Comparison of ENCODE assay signal across 7 cellular contexts in genomic region chr18:54798186-54798585, GRCh38. TPM values are rescaled to one million over a fixed set of nuclear protein-coding genes. Genes with fewer than 3 reads are reported as not detected.
"Had no signal": no experiment of that assay in that cellular context is flagged by ENCODE, and none has a peak within 500 bp of the region (broad histone marks: within the 10 kb centered on the region; RNA-seq: fewer than 3 reads in every experiment).

No MANE protein-coding gene starts in this region.

- H3K9me3 ChIP-seq: HAP-1 had no signal

- H3K27ac Mint-ChIP-seq: HFFc6 had no signal

- ATAC-seq: HCT116, K562 had no signal

- H3K36me3 ChIP-seq: HAP-1 had no signal

- H3K9me3 Mint-ChIP-seq: HFFc6 had no signal

- DNase-seq: GOT3, H7, HFFc6 had no signal

- FAIRE-seq: HTR-8/SVneo, K562 had no signal

- H3K4me3 ChIP-seq: HAP-1, K562 had no signal

- H3K4me1 ChIP-seq: HAP-1 had no signal

- H3K4me3 Mint-ChIP-seq: HFFc6 had no signal

RNA-seq across cellular contexts. Expression of gene RAB27B, which starts 30.1 kb away (rescaled TPM):
- total RNA-seq: H7 had no signal
